Comparison of ENCODE assay signal across 1 cellular context in the genomic region with DNA sequence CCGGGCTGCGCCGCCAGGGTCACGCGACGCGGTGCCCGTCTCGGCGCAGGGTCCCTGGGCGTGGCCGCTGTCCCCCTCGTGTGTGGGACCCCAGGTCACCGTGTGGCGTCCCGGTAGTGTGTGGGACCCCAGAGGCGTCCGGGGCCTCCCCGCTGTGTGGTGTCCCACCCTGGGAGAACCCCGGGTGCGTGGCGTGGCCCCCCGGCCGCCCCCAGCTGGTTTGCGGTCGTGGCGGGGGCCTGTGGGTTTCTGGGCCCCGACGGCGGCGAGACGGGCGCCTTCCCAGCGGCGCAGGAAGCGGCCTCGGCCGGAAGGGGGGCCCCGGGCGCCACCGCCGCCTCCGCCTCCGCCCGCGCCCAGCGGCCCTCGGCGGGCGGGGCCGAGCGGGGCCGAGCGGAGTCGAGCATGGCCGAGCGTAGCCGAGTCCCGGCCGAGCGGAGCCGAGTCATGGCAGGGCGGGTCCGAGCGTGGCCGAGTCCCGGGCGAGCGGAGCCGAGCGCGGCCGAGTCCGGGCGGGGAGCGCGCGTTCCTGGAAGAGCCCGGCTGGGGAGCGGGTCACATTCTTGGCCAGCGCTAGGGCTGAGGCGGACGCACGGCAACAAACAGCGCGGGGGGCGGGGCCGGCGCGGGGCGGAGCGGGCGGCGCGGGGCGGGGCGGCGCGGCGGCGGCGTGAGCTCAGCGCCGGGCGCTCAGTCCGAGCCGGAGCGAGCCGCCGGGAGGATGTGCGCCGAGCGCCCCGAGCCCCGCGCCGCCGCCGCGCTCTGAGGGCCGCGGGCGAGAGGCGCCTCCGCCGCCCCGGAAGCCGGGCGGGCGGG.
TF ChIP-seq lines count a peak whose summit lies in the region.

No MANE protein-coding gene starts in this region.

TF ChIP-seq in H1, 55 proteins besides CTCF, POLR2A, EP300 and RAD21 (continued from another document):
- TF ChIP-seq, protein P1, sequence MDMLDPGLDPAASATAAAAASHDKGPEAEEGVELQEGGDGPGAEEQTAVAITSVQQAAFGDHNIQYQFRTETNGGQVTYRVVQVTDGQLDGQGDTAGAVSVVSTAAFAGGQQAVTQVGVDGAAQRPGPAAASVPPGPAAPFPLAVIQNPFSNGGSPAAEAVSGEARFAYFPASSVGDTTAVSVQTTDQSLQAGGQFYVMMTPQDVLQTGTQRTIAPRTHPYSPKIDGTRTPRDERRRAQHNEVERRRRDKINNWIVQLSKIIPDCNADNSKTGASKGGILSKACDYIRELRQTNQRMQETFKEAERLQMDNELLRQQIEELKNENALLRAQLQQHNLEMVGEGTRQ (IDR thresholded peaks at IDR 0.05; ENCODE audit: low read length): no peak
- TF ChIP-seq GTF2F1 (IDR thresholded peaks at IDR 0.05; ENCODE audit: borderline replicate concordance, low read depth, low read length) (no peak), SP1 (IDR thresholded peaks at IDR 0.05; ENCODE audit: low read depth, low read length) (no peak), FOSL1 (IDR thresholded peaks at IDR 0.05; ENCODE audit: insufficient read depth, low read depth, low read length) (no peak), ASH2L (IDR thresholded peaks at IDR 0.05; ENCODE audit: low read length) (no peak), SIX5 (IDR thresholded peaks at IDR 0.05; ENCODE audit: low read depth, low read length) (no peak), SRF (IDR thresholded peaks at IDR 0.05; ENCODE audit: low read depth, low read length) (no peak), POLR2AphosphoS5 (IDR thresholded peaks at IDR 0.05; ENCODE audit: low read depth, low read length) (peak; percentile 53; the same call in 1 of the 2 replicates), BACH1 (IDR thresholded peaks at IDR 0.05; ENCODE audit: low read length) (peak; percentile 37), CHD2 (IDR thresholded peaks at IDR 0.05; ENCODE audit: low read length) (no peak), CEBPB (IDR thresholded peaks at IDR 0.05; ENCODE audit: low read depth, low read length) (no peak), KDM5A (IDR thresholded peaks at IDR 0.05; ENCODE audit: low read length) (no peak), RBBP5 (IDR thresholded peaks at IDR 0.05; ENCODE audit: borderline replicate concordance, low read depth, low read length) (no peak; the same call in 1 of the 2 replicates), SIN3A (conservative IDR thresholded peaks at IDR 0.05 in 1 of 2, IDR thresholded peaks at IDR 0.05 in 1 of 2; ENCODE audit: low read depth in 1 of 2, low read length in 2 of 2) (no peak), TEAD4 (IDR thresholded peaks at IDR 0.05; ENCODE audit: low read depth, low read length) (peak; percentile 83), SIRT6 (IDR thresholded peaks at IDR 0.05; ENCODE audit: low read length) (no peak), EZH2 (IDR thresholded peaks at IDR 0.05; ENCODE audit: low read depth, low read length, severe bottlenecking) (no peak), GABPA (IDR thresholded peaks at IDR 0.05; ENCODE audit: borderline replicate concordance, insufficient read depth, low read length) (no peak), RXRA (IDR thresholded peaks at IDR 0.05; ENCODE audit: insufficient read depth, low read depth, low read length) (no peak), YY1 (IDR thresholded peaks at IDR 0.05; ENCODE audit: low read depth, low read length) (no peak), BRCA1 (IDR thresholded peaks at IDR 0.05; ENCODE audit: low read depth, low read length) (no peak), SUZ12 (IDR thresholded peaks at IDR 0.05; ENCODE audit: low read length) (no peak), SP4 (IDR thresholded peaks at IDR 0.05; ENCODE audit: low read length) (peak; percentile 92; the same call in 1 of the 2 replicates), RFX5 (IDR thresholded peaks at IDR 0.05; ENCODE audit: borderline replicate concordance, low read depth, low read length) (no peak), SP2 (IDR thresholded peaks at IDR 0.05; ENCODE audit: low read length) (no peak), KDM1A (IDR thresholded peaks at IDR 0.05; ENCODE audit: borderline replicate concordance, low read length) (no peak), JUN (IDR thresholded peaks at IDR 0.05; ENCODE audit: low read depth, low read length) (no peak), EGR1 (IDR thresholded peaks at IDR 0.05; ENCODE audit: borderline replicate concordance, low read depth, low read length) (no peak), TAF1 (IDR thresholded peaks at IDR 0.05; ENCODE audit: low read depth, low read length) (peak; percentile 97), TBP (IDR thresholded peaks at IDR 0.05; ENCODE audit: low read depth, low read length) (peak; percentile 66; the same call in 1 of the 2 replicates), ZNF274 (IDR thresholded peaks at IDR 0.05; ENCODE audit: borderline replicate concordance, extremely low read depth, low read length) (no peak), TAF7 (optimal IDR thresholded peaks at IDR 0.05; ENCODE audit: borderline replicate concordance, low read depth, low read length) (peak; percentile 82)
- TF ChIP-seq, protein P2, sequence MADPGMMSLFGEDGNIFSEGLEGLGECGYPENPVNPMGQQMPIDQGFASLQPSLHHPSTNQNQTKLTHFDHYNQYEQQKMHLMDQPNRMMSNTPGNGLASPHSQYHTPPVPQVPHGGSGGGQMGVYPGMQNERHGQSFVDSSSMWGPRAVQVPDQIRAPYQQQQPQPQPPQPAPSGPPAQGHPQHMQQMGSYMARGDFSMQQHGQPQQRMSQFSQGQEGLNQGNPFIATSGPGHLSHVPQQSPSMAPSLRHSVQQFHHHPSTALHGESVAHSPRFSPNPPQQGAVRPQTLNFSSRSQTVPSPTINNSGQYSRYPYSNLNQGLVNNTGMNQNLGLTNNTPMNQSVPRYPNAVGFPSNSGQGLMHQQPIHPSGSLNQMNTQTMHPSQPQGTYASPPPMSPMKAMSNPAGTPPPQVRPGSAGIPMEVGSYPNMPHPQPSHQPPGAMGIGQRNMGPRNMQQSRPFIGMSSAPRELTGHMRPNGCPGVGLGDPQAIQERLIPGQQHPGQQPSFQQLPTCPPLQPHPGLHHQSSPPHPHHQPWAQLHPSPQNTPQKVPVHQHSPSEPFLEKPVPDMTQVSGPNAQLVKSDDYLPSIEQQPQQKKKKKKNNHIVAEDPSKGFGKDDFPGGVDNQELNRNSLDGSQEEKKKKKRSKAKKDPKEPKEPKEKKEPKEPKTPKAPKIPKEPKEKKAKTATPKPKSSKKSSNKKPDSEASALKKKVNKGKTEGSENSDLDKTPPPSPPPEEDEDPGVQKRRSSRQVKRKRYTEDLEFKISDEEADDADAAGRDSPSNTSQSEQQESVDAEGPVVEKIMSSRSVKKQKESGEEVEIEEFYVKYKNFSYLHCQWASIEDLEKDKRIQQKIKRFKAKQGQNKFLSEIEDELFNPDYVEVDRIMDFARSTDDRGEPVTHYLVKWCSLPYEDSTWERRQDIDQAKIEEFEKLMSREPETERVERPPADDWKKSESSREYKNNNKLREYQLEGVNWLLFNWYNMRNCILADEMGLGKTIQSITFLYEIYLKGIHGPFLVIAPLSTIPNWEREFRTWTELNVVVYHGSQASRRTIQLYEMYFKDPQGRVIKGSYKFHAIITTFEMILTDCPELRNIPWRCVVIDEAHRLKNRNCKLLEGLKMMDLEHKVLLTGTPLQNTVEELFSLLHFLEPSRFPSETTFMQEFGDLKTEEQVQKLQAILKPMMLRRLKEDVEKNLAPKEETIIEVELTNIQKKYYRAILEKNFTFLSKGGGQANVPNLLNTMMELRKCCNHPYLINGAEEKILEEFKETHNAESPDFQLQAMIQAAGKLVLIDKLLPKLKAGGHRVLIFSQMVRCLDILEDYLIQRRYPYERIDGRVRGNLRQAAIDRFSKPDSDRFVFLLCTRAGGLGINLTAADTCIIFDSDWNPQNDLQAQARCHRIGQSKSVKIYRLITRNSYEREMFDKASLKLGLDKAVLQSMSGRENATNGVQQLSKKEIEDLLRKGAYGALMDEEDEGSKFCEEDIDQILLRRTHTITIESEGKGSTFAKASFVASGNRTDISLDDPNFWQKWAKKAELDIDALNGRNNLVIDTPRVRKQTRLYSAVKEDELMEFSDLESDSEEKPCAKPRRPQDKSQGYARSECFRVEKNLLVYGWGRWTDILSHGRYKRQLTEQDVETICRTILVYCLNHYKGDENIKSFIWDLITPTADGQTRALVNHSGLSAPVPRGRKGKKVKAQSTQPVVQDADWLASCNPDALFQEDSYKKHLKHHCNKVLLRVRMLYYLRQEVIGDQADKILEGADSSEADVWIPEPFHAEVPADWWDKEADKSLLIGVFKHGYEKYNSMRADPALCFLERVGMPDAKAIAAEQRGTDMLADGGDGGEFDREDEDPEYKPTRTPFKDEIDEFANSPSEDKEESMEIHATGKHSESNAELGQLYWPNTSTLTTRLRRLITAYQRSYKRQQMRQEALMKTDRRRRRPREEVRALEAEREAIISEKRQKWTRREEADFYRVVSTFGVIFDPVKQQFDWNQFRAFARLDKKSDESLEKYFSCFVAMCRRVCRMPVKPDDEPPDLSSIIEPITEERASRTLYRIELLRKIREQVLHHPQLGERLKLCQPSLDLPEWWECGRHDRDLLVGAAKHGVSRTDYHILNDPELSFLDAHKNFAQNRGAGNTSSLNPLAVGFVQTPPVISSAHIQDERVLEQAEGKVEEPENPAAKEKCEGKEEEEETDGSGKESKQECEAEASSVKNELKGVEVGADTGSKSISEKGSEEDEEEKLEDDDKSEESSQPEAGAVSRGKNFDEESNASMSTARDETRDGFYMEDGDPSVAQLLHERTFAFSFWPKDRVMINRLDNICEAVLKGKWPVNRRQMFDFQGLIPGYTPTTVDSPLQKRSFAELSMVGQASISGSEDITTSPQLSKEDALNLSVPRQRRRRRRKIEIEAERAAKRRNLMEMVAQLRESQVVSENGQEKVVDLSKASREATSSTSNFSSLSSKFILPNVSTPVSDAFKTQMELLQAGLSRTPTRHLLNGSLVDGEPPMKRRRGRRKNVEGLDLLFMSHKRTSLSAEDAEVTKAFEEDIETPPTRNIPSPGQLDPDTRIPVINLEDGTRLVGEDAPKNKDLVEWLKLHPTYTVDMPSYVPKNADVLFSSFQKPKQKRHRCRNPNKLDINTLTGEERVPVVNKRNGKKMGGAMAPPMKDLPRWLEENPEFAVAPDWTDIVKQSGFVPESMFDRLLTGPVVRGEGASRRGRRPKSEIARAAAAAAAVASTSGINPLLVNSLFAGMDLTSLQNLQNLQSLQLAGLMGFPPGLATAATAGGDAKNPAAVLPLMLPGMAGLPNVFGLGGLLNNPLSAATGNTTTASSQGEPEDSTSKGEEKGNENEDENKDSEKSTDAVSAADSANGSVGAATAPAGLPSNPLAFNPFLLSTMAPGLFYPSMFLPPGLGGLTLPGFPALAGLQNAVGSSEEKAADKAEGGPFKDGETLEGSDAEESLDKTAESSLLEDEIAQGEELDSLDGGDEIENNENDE (IDR thresholded peaks at IDR 0.05; ENCODE audit: insufficient replicate concordance, low read length): no peak
TF ChIP-seq in H1: peak in this region for 7.
